31 cellular contexts compared by ENCODE assay signal in the genomic region with DNA sequence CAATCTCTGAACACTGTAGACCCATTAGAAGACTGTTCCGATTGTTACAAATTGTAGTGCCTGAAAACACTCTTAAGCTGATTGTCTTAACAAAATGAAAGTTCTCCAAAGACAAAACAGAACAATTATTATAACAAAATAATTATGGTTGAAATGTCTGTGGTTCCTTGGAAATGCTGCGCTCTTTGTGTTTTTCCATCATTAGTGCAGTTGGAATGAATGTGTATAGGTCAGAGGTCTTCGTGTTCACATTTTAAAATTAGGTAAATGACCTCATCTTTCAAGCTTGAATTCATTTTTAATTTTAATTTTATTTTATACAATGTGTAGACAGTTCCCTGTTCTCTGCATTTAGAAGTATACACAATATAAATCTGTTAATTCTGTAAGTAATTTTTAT. TPM values are rescaled to one million over a fixed set of nuclear protein-coding genes. Genes with fewer than 3 reads are reported as not detected.
DNase-seq lines count a peak whose midpoint lies in the region; ATAC-seq and TF ChIP-seq lines count a peak whose summit lies in the region.
"Had no signal": no experiment of that assay in that cellular context is flagged by ENCODE, and none has a peak within 500 bp of the region (broad histone marks: within the 10 kb centered on the region; RNA-seq: fewer than 3 reads in every experiment).

No MANE protein-coding gene starts in this region.

- H3K27me3 Mint-ChIP-seq in mesothelial cell of epicardium (ENCODE audit: low read depth), result no peaks in the 10 kb centered on the region
- no peaks in the 10 kb centered on the region for H3K27me3 Mint-ChIP-seq in T-cell
- no peaks in the 10 kb centered on the region for H3K27me3 Mint-ChIP-seq in immature natural killer cell (ENCODE audit: low read depth in 3 of 3)
- H3K27me3 Mint-ChIP-seq: activated naive CD4-positive, alpha-beta T cell treated with anti-CD3 and anti-CD28 coated beads, Interleukin-2, amount 50 U/mL, for 24 hours; CD4-positive, alpha-beta T cell; effector memory CD8-positive, alpha-beta T cell had no signal

- no CpG with 5 or more reads among the region's 3 CpGs for WGBS in trophoblast cell (ENCODE audit: extremely low coverage, insufficient coverage, insufficient read length)
- 91 to 94% (median 92%) methylated on average over 3 of the region's 3 CpGs for WGBS in heart left ventricle, 4 donors

- no peak overlapping the region for H3K18ac ChIP-seq in trophoblast cell (ENCODE audit: low read length)

- in situ Hi-C loops in brain microvascular endothelial cell (cut with HindIII; ENCODE audit: low pct_ligation_motif_present, low sequenced_read_pairs), result no loop called here

- DNase-seq in A172 (ENCODE audit: low spot score), result peak; percentile 17
- DNase-seq in LHCN-M2 (ENCODE audit: low read depth), result peak; percentile 27
- DNase-seq in brain microvascular endothelial cell, result no peak
- DNase-seq in mesothelial cell of epicardium (ENCODE audit: low spot score in 2 of 2, unreplicated experiment in 2 of 2), result no peak
- no peak for DNase-seq in T-cell
- DNase-seq in immature natural killer cell, result no peak
- DNase-seq in trophoblast cell, result no peak
- DNase-seq in heart left ventricle, result no peak
- DNase-seq: activated CD4-positive, alpha-beta T cell treated with anti-CD3 and anti-CD28 coated beads for 48 hours; activated CD8-positive, alpha-beta memory T cell treated with anti-CD3 and anti-CD28 coated beads for 24 hours; CD4-positive, alpha-beta T cell; effector memory CD8-positive, alpha-beta T cell; foreskin keratinocyte; GOT3; heart right ventricle; NCI-H2029; NCI-H524 treated with DMSO at 0.1 percent for 48 hours; NK-92 treated with Interleukin-12 subunit alpha and Interleukin-12 subunit beta, amount 100 ng/mL, for 24 hours; ovary; PC-9; SHP77 treated with DMSO at 0.1 percent for 48 hours; stimulated activated naive CD4-positive, alpha-beta T cell treated with Interleukin-2 at 50 U/mL for 16 hours; SW 1271 had no signal

- no peaks in the 10 kb centered on the region for H3K79me2 ChIP-seq in trophoblast cell (ENCODE audit: control insufficient read depth, insufficient read depth, low read length, poor library complexity)

- H3K9me3 Mint-ChIP-seq in mesothelial cell of epicardium (no peaks in the 10 kb centered on the region), T-cell (no peaks in the 10 kb centered on the region), immature natural killer cell (no peaks in the 10 kb centered on the region)
- H3K9me3 Mint-ChIP-seq: activated naive CD4-positive, alpha-beta T cell treated with anti-CD3 and anti-CD28 coated beads, Interleukin-2, amount 50 U/mL, for 24 hours; CD4-positive, alpha-beta T cell; effector memory CD8-positive, alpha-beta T cell; nephron had no signal

- no peak overlapping the region for H3K4ac ChIP-seq in trophoblast cell (ENCODE audit: low read depth, low read length)

- H2BK5ac ChIP-seq in trophoblast cell (ENCODE audit: low read depth, low read length, poor library complexity), result no peak overlapping the region

- intact Hi-C loops in heart left ventricle (cut with DNase I), result no loop called here

- H3K4me2 ChIP-seq in trophoblast cell (ENCODE audit: low read length), result no peak overlapping the region
- H3K4me2 ChIP-seq: A549, PC-9 had no signal

- H3K36me3 Mint-ChIP-seq in mesothelial cell of epicardium, result peaks cover 20% of the 10 kb centered on the region
- peaks cover 39% of the 10 kb centered on the region for H3K36me3 Mint-ChIP-seq in T-cell
- H3K36me3 Mint-ChIP-seq in immature natural killer cell, result peaks cover 9 to 33% (median 12%) of the 10 kb centered on the region in 3 donors

- H3K27me3 ChIP-seq in brain microvascular endothelial cell (replicated peaks) (no peaks in the 10 kb centered on the region), trophoblast cell (ENCODE audit: insufficient read depth, low read length) (no peaks in the 10 kb centered on the region), heart left ventricle (no peaks in the 10 kb centered on the region)
- H3K27me3 ChIP-seq: foreskin keratinocyte, heart right ventricle, MG63, ovary had no signal

- H3K4me3 ChIP-seq in brain microvascular endothelial cell (ENCODE audit: low read depth, low read length) (no peak overlapping the region), trophoblast cell (ENCODE audit: low read depth, low read length) (no peak overlapping the region), heart left ventricle (no peak overlapping the region)
- H3K4me3 ChIP-seq: A549, heart right ventricle, MG63, ovary, PC-9, skin epidermis had no signal

- H3K4me1 ChIP-seq in trophoblast cell (ENCODE audit: control insufficient read depth in 1 of 2, insufficient read depth in 2 of 2, low read length in 2 of 2) (peaks cover 5 to 9% of the 10 kb centered on the region in 2 experiments), heart left ventricle (peaks cover 0 to 20% (median 5%) of the 10 kb centered on the region in 12 donors)

- TF ChIP-seq CTCF in brain microvascular endothelial cell (IDR thresholded peaks at IDR 0.05; ENCODE audit: low read depth, low read length, missing control alignments), result no peak
- no peak for TF ChIP-seq CTCF in mesothelial cell of epicardium (IDR thresholded peaks at IDR 0.05; ENCODE audit: unreplicated experiment)
- TF ChIP-seq CTCF in heart left ventricle (IDR thresholded peaks at IDR 0.05), result no peak

- CTCF ChIA-PET in T-cell (lab: Charles Lee), result no interaction called here

- H3K79me1 ChIP-seq in trophoblast cell (ENCODE audit: low read length), result no peaks in the 10 kb centered on the region

- no peak overlapping the region for H4K91ac ChIP-seq in trophoblast cell (ENCODE audit: low read depth, low read length)

- no peak overlapping the region for H4K12ac ChIP-seq in trophoblast cell (ENCODE audit: low read depth, low read length)

- H3K9me3 ChIP-seq in trophoblast cell (ENCODE audit: insufficient read depth, low read depth, low read length) (no peaks in the 10 kb centered on the region), heart left ventricle (no peaks in the 10 kb centered on the region)
- H3K9me3 ChIP-seq: A549, heart right ventricle, MG63, ovary had no signal

- H3K4me3 Mint-ChIP-seq in mesothelial cell of epicardium (no peak overlapping the region), T-cell (no peak overlapping the region), immature natural killer cell (no peak overlapping the region)
- H3K4me3 Mint-ChIP-seq: activated naive CD4-positive, alpha-beta T cell treated with anti-CD3 and anti-CD28 coated beads, Interleukin-2, amount 50 U/mL, for 24 hours; CD4-positive, alpha-beta T cell; effector memory CD8-positive, alpha-beta T cell; nephron had no signal

- peaks cover 4% of the 10 kb centered on the region for H3K36me3 ChIP-seq in brain microvascular endothelial cell (replicated peaks)
- H3K36me3 ChIP-seq in trophoblast cell (ENCODE audit: control insufficient read depth in 1 of 2, insufficient read depth in 2 of 2, low read length in 2 of 2), result peaks cover 9 to 16% of the 10 kb centered on the region in 2 experiments
- peaks cover 0 to 46% (median 21%) of the 10 kb centered on the region in 9 donors for H3K36me3 ChIP-seq in heart left ventricle
- H3K36me3 ChIP-seq: ovary had no signal

- peak overlapping the region; percentile 30 for H3K27ac Mint-ChIP-seq in mesothelial cell of epicardium
- no peak overlapping the region for H3K27ac Mint-ChIP-seq in T-cell
- H3K27ac Mint-ChIP-seq in immature natural killer cell, result no peak overlapping the region
- H3K27ac Mint-ChIP-seq: activated naive CD4-positive, alpha-beta T cell treated with anti-CD3 and anti-CD28 coated beads, Interleukin-2, amount 50 U/mL, for 24 hours; CD4-positive, alpha-beta T cell; effector memory CD8-positive, alpha-beta T cell had no signal

- H2BK12ac ChIP-seq in trophoblast cell (ENCODE audit: low read length), result no peak overlapping the region

- no peak overlapping the region for H3K14ac ChIP-seq in trophoblast cell (ENCODE audit: low read length)

- peak overlapping the region; percentile 70 for H3K27ac ChIP-seq in brain microvascular endothelial cell
- H3K27ac ChIP-seq in trophoblast cell (ENCODE audit: low read depth, low read length), result no peak overlapping the region
- H3K27ac ChIP-seq in heart left ventricle, result no peak overlapping the region
- H3K27ac ChIP-seq: A549, heart right ventricle, ovary, PC-9, VCaP had no signal

- peaks cover 9% of the 10 kb centered on the region for H3K4me1 Mint-ChIP-seq in mesothelial cell of epicardium
- peaks cover 0 to 7% (median 6%) of the 10 kb centered on the region in 3 donors for H3K4me1 Mint-ChIP-seq in T-cell
- H3K4me1 Mint-ChIP-seq in immature natural killer cell, result peaks cover 10 to 24% of the 10 kb centered on the region in 2 donors

- H2BK120ac ChIP-seq in trophoblast cell (ENCODE audit: insufficient read depth, low read length, poor library complexity), result no peak overlapping the region

- H4K8ac ChIP-seq in trophoblast cell (ENCODE audit: low read depth, low read length), result no peak overlapping the region

- H3K9ac ChIP-seq in trophoblast cell (ENCODE audit: low read length), result no peak overlapping the region

- TF ChIP-seq POLR2A in heart left ventricle (IDR thresholded peaks at IDR 0.05), result no peak

- ATAC-seq in T-cell (replicated peaks in 1 of 4) (no peak), heart left ventricle (no peak)
- ATAC-seq: A549; effector memory CD8-positive, alpha-beta T cell; heart right ventricle had no signal

- H2AFZ ChIP-seq in trophoblast cell (ENCODE audit: insufficient read depth, low read length, poor library complexity), result no peak overlapping the region
- H2AFZ ChIP-seq: PC-9 had no signal

- no peak overlapping the region for H2AK5ac ChIP-seq in trophoblast cell (ENCODE audit: low read length)

- POLR2A ChIA-PET in T-cell (lab: Charles Lee), result no interaction called here

- H3K23ac ChIP-seq in trophoblast cell (ENCODE audit: low read length), result no peak overlapping the region

RNA-seq across cellular contexts. Expression of a gene that starts 56.7 kb away (rescaled TPM):
- 0.43 and 1.2 TPM in 2 replicates for total RNA-seq in A172 (2014; rRNA removed; shearing (Covaris generic))
- total RNA-seq in LHCN-M2 (2014; rRNA removed), result 1.7 and 2.5 TPM in 2 replicates
- 6.0 TPM for polyA plus RNA-seq in LHCN-M2 (2012)
- total RNA-seq in mesothelial cell of epicardium, result 2.0 to 2.6 TPM (median 2.2 TPM) in 3 replicates
- not detected for total RNA-seq in T-cell
- not detected for polyA plus RNA-seq in immature natural killer cell
- 1.5 and 1.6 TPM in 2 replicates for polyA plus RNA-seq in trophoblast cell (2013)
- total RNA-seq in heart left ventricle, result not detected
- polyA plus RNA-seq in heart left ventricle, result under 1 TPM in 1 of 2 donors, not detected in 1; 0.07 TPM
- total RNA-seq: cardiac septum; CD4-positive, alpha-beta T cell; foreskin keratinocyte; heart right ventricle; HT-29 had no signal

Comparison
In these comparisons a context has a peak if more than half of its experiments do, and no peak if none do; other contexts are left out.
1. DNase-seq: peak in A172 (single experiment) and LHCN-M2 (single experiment); none in brain microvascular endothelial cell (single experiment), mesothelial cell of epicardium (0 of 2), T-cell (0 of 34), immature natural killer cell (0 of 3), trophoblast cell (0 of 2) and heart left ventricle (0 of 5).